9 cellular contexts compared by ENCODE assay signal in the genomic region with DNA sequence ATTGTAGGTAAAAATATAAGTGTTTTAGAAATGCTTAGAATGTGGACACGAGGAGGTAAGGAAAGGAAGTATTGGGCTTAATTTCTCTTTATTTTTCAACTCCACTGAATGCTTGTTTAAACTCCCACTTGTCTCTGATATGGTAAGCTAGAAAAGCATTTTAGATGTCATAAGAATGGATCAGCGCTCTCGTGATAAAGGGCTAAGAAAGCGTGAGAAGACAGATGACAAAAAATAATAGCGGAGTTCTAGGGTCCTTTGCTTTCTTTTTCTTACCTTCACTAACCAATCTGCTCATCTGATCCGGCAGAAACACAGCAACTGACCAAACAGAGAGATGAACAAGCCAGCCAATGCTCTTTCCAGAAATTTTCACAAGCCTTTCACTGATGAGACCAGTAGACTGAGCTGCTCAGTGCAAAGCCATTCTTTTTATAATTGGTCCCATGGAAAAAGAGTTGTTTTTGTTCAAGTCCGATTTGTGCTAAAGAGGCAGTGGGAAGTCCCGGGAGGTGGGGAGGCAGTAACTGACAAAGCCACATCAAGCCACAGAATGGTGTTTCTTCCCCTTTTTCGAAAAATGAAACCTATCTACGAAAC. TPM values are rescaled to one million over a fixed set of nuclear protein-coding genes. Genes with fewer than 3 reads are reported as not detected.
DNase-seq lines count a peak whose midpoint lies in the region; ATAC-seq and TF ChIP-seq lines count a peak whose summit lies in the region.
"Had no signal": no experiment of that assay in that cellular context is flagged by ENCODE, and none has a peak within 500 bp of the region (broad histone marks: within the 10 kb centered on the region; RNA-seq: fewer than 3 reads in every experiment).

A gene with protein sequence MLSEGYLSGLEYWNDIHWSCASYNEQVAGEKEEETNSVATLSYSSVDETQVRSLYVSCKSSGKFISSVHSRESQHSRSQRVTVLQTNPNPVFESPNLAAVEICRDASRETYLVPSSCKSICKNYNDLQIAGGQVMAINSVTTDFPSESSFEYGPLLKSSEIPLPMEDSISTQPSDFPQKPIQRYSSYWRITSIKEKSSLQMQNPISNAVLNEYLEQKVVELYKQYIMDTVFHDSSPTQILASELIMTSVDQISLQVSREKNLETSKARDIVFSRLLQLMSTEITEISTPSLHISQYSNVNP (minus strand): TSS at position 405 of the 600 bp plus-strand sequence. CDS start 17,411 bp downstream, outside the sequence.

- no peaks in the 10 kb centered on the region for H3K36me3 ChIP-seq in ascending aorta

- no peak for TF ChIP-seq CTCF in ascending aorta (IDR thresholded peaks at IDR 0.05)

- no peaks in the 10 kb centered on the region for H3K27me3 ChIP-seq in ascending aorta

- no peaks in the 10 kb centered on the region for H3K4me1 ChIP-seq in ascending aorta

- no peak within 1 kb of the TSS for H3K27ac ChIP-seq in ascending aorta
- H3K27ac ChIP-seq: 22Rv1 had no signal

- DNase-seq in activated CD4-positive, CD25-positive, alpha-beta regulatory T cell (lab: John Stamatoyannopoulos, UW): no peak
- DNase-seq in SKM-1 (lab: John Stamatoyannopoulos, UW; ENCODE audit: unreplicated experiment): peak; percentile 26
- DNase-seq in left kidney (ENCODE audit: low read depth, low spot score): peak; percentile 1
- DNase-seq in middle frontal gyrus (ENCODE audit: extremely low spot score, low spot score): no peak
- no peak for DNase-seq in ascending aorta (ENCODE audit: low spot score in 2 of 2)
- no peak for DNase-seq in HT-29 (ENCODE audit: low spot score)

- no peaks in the 10 kb centered on the region for H3K9me3 ChIP-seq in ascending aorta

- intact Hi-C loops in ascending aorta (cut with DNase I): no loop called here

- ATAC-seq in activated CD4-positive, CD25-positive, alpha-beta regulatory T cell treated with anti-CD3 and anti-CD28 coated beads, Interleukin-2, amount 50 U/mL, for 24 hours: peak; percentile 78 to 79
- peak; percentile 77 for ATAC-seq in HG03039 (IDR thresholded peaks at IDR 0.05; ENCODE audit: unreplicated experiment)

- H3K4me3 ChIP-seq in ascending aorta: peak within 1 kb of the TSS in 1 of 2 donors; percentile 15

RNA-seq across cellular contexts. Expression of the gene that starts here (rescaled TPM):
- not detected for total RNA-seq in ascending aorta
- not detected in 2 replicates for total RNA-seq in HT-29 (2014; rRNA removed; shearing (Covaris generic))

Comparison
In these comparisons a context has a peak if more than half of its experiments do, and no peak if none do; other contexts are left out.
1. DNase-seq: peak in SKM-1 (single experiment) and left kidney (single experiment); none in activated CD4-positive, CD25-positive, alpha-beta regulatory T cell (0 of 4), middle frontal gyrus (single experiment), ascending aorta (0 of 2) and HT-29 (single experiment).